8 cellular contexts compared by ENCODE assay signal in the genomic region with DNA sequence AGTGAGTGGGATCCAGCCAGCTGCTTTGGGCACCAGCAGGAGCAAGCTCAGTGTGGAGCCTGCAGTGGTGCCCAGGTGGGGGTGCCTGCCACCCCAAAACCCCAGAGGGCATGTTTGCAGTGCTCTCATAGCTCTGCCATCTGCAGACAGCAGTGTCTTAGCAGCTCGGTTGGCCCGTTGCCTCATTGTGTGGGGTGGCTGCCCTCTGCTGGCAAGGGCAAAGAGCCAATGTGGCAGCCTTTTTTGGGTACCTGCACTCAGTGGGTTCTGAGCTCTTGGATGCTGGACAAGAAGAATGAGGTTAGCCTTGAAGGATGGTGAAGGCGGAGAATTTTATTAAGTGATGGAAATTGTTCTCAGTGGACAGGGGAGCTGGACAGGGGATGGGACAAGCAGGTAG. TPM values are rescaled to one million over a fixed set of nuclear protein-coding genes. Genes with fewer than 3 reads are reported as not detected.
DNase-seq lines count a peak whose midpoint lies in the region; ATAC-seq, FAIRE-seq and TF ChIP-seq lines count a peak whose summit lies in the region.

No MANE protein-coding gene starts in this region.

- H2AFZ ChIP-seq in fibroblast of lung (ENCODE audit: low read length), result no peak overlapping the region

- H3K9me3 Mint-ChIP-seq in activated CD8-positive, alpha-beta memory T cell treated with anti-CD3 and anti-CD28 coated beads, Interleukin-2, amount 10 ng/mL, durations not matched to agents 7 days and 5 days (ENCODE audit: low read depth), result no peaks in the 10 kb centered on the region
- no peaks in the 10 kb centered on the region for H3K9me3 Mint-ChIP-seq in progenitor cell of endocrine pancreas (ENCODE audit: low read depth)

- peak; percentile 80 for TF ChIP-seq CTCF in GM10248 (IDR thresholded peaks at IDR 0.05; ENCODE audit: control extremely low read depth, extremely low read depth, low read depth, missing control alignments)
- TF ChIP-seq CTCF in fibroblast of lung (conservative IDR thresholded peaks at IDR 0.05 in 1 of 2, IDR thresholded peaks at IDR 0.05 in 1 of 2; ENCODE audit: low read depth in 1 of 2, low read length in 2 of 2), result peak in 1 of 2 donors; percentile 36
- TF ChIP-seq CTCF in progenitor cell of endocrine pancreas (IDR thresholded peaks at IDR 0.05; ENCODE audit: unreplicated experiment), result peak; percentile 27

- H4K20me1 ChIP-seq in fibroblast of lung (ENCODE audit: control insufficient read depth, extremely low read depth, insufficient read depth, low read length), result no peaks in the 10 kb centered on the region

- H3K27me3 ChIP-seq in fibroblast of lung (ENCODE audit: control insufficient read depth, insufficient read depth, low read length), result no peaks in the 10 kb centered on the region

- no peaks in the 10 kb centered on the region for H3K36me3 ChIP-seq in fibroblast of lung (ENCODE audit: control insufficient read depth, insufficient read depth, low read length)

- peak; percentile 66 for ATAC-seq in HG02870 (IDR thresholded peaks at IDR 0.05; ENCODE audit: unreplicated experiment)
- ATAC-seq in activated CD8-positive, alpha-beta memory T cell treated with anti-CD3 and anti-CD28 coated beads, Interleukin-2, amount 10 ng/mL, durations not matched to agents 7 days and 5 days, result peak; percentile 82

- no peak overlapping the region for H3K9ac ChIP-seq in fibroblast of lung (ENCODE audit: insufficient read depth, low read length)

- H3K36me3 Mint-ChIP-seq in activated CD8-positive, alpha-beta memory T cell treated with anti-CD3 and anti-CD28 coated beads, Interleukin-2, amount 10 ng/mL, durations not matched to agents 7 days and 5 days, result no peaks in the 10 kb centered on the region
- no peaks in the 10 kb centered on the region for H3K36me3 Mint-ChIP-seq in progenitor cell of endocrine pancreas (ENCODE audit: insufficient read depth)

- FAIRE-seq in frontal cortex (lab: Jason Lieb, UNC), result no peak

- no peak overlapping the region for H3K4me3 ChIP-seq in fibroblast of lung (replicated peaks in 1 of 4; ENCODE audit: control extremely low read depth in 1 of 4, insufficient read depth in 1 of 4, low read depth in 3 of 4, low read length in 4 of 4)

- no peaks in the 10 kb centered on the region for H3K4me1 ChIP-seq in fibroblast of lung (ENCODE audit: control insufficient read depth, extremely low read depth, insufficient read depth, low read length)

- POLR2A ChIA-PET in GM10248 (lab: Yijun Ruan, JAX), result interaction anchor here (2.0 kb wide), 1 partner anchor 79 kb away, joined by 4 read pairs; no protein-coding TSS in a partner anchor

- H3K27ac ChIP-seq in fibroblast of lung (ENCODE audit: insufficient read depth, low read length), result no peak overlapping the region

- peaks cover 28% of the 10 kb centered on the region for H3K27me3 Mint-ChIP-seq in activated CD8-positive, alpha-beta memory T cell treated with anti-CD3 and anti-CD28 coated beads, Interleukin-2, amount 10 ng/mL, durations not matched to agents 7 days and 5 days
- H3K27me3 Mint-ChIP-seq in progenitor cell of endocrine pancreas, result peaks cover 4% of the 10 kb centered on the region

- H3K4me3 Mint-ChIP-seq in activated CD8-positive, alpha-beta memory T cell treated with anti-CD3 and anti-CD28 coated beads, Interleukin-2, amount 10 ng/mL, durations not matched to agents 7 days and 5 days, result no peak overlapping the region
- no peak overlapping the region for H3K4me3 Mint-ChIP-seq in progenitor cell of endocrine pancreas (ENCODE audit: low read depth)

- H3K27ac Mint-ChIP-seq in activated CD8-positive, alpha-beta memory T cell treated with anti-CD3 and anti-CD28 coated beads, Interleukin-2, amount 10 ng/mL, durations not matched to agents 7 days and 5 days, result no peak overlapping the region
- H3K27ac Mint-ChIP-seq in progenitor cell of endocrine pancreas, result no peak overlapping the region

- CTCF ChIA-PET in GM10248 (lab: Yijun Ruan, JAX), result interaction anchor here (0.6 to 18.8 kb wide), 68 partner anchors 10 to 585 kb away, joined by 3 to 646 read pairs (median 4); partner anchors contain the start of genes MUCL1 and TESPA1
- CTCF ChIA-PET in activated CD8-positive, alpha-beta memory T cell treated with anti-CD3 and anti-CD28 coated beads, Interleukin-2, amount 10 ng/mL, durations not matched to agents 7 days and 5 days (lab: Charles Lee), result interaction anchor here (0.6 to 17.0 kb wide), 60 partner anchors 9 to 492 kb away, joined by 3 to 528 read pairs (median 5); partner anchors contain the start of genes MUCL1, NEUROD4 and TESPA1

- H3K4me2 ChIP-seq in fibroblast of lung (ENCODE audit: extremely low read depth, insufficient read depth, low read length), result no peak overlapping the region

- DNase-seq in GM10248 (ENCODE audit: extremely low spot score), result peak; percentile 37
- peak; percentile 54 for DNase-seq in NCI-H774 (lab: John Stamatoyannopoulos, UW)
- peak; percentile 84 for DNase-seq in activated CD8-positive, alpha-beta memory T cell treated with anti-CD3 and anti-CD28 coated beads, Interleukin-2, amount 10 ng/mL, durations not matched to agents 7 days and 5 days
- peak; percentile 3 to 5 for DNase-seq in fibroblast of lung (ENCODE audit: low read depth in 2 of 2)
- DNase-seq in progenitor cell of endocrine pancreas (ENCODE audit: low spot score, unreplicated experiment), result no peak
- no peak for DNase-seq in frontal cortex (ENCODE audit: low spot score in 2 of 2)
- DNase-seq in NCI-H2081 (lab: John Stamatoyannopoulos, UW), result no peak

- H3K9me3 ChIP-seq in fibroblast of lung (ENCODE audit: control insufficient read depth, insufficient read depth, low read depth, low read length), result no peaks in the 10 kb centered on the region

- no peaks in the 10 kb centered on the region for H3K79me2 ChIP-seq in fibroblast of lung (ENCODE audit: control insufficient read depth, insufficient read depth, low read length)

- H3K4me1 Mint-ChIP-seq in activated CD8-positive, alpha-beta memory T cell treated with anti-CD3 and anti-CD28 coated beads, Interleukin-2, amount 10 ng/mL, durations not matched to agents 7 days and 5 days, result peaks cover 1% of the 10 kb centered on the region
- no peaks in the 10 kb centered on the region for H3K4me1 Mint-ChIP-seq in progenitor cell of endocrine pancreas (ENCODE audit: low read depth)

RNA-seq across cellular contexts. Expression of gene NEUROD4, which starts 52.3 kb away (rescaled TPM):
- total RNA-seq in activated CD8-positive, alpha-beta memory T cell treated with anti-CD3 and anti-CD28 coated beads, Interleukin-2, amount 10 ng/mL, durations not matched to agents 7 days and 5 days, result not detected
- not detected in 2 replicates for total RNA-seq in fibroblast of lung
- not detected in 2 replicates for polyA plus RNA-seq in fibroblast of lung
- polyA plus RNA-seq in fibroblast of lung (2012), result not detected in 2 replicates
- polyA minus RNA-seq in fibroblast of lung (ENCODE audit: low replicate concordance), result not detected in 2 replicates
- not detected in 2 replicates for total RNA-seq in progenitor cell of endocrine pancreas
- total RNA-seq in frontal cortex, result 2.9 TPM

RNA-seq across cellular contexts. Expression of gene OR9K2, which starts 54.1 kb away (rescaled TPM):
- not detected for total RNA-seq in activated CD8-positive, alpha-beta memory T cell treated with anti-CD3 and anti-CD28 coated beads, Interleukin-2, amount 10 ng/mL, durations not matched to agents 7 days and 5 days
- total RNA-seq in fibroblast of lung (not detected in 2 replicates), progenitor cell of endocrine pancreas (not detected in 2 replicates), frontal cortex (not detected)
- polyA plus RNA-seq in fibroblast of lung, result not detected in 2 replicates
- polyA plus RNA-seq in fibroblast of lung (2012), result not detected in 2 replicates
- polyA minus RNA-seq in fibroblast of lung (ENCODE audit: low replicate concordance), result not detected in 2 replicates

Comparison
In these comparisons a context has a peak if more than half of its experiments do, and no peak if none do; other contexts are left out.
1. DNase-seq: peak in GM10248 (single experiment), NCI-H774 (single experiment), activated CD8-positive, alpha-beta memory T cell treated with anti-CD3 and anti-CD28 coated beads, Interleukin-2, amount 10 ng/mL, durations not matched to agents 7 days and 5 days (single experiment) and fibroblast of lung (2 of 2); none in progenitor cell of endocrine pancreas (single experiment), frontal cortex (0 of 2) and NCI-H2081 (0 of 2).